15 cellular contexts compared by ENCODE assay signal in genomic region chr5:119343042-119343441, GRCh38. TPM values are rescaled to one million over a fixed set of nuclear protein-coding genes. Genes with fewer than 3 reads are reported as not detected.
DNase-seq lines count a peak whose midpoint lies in the region; ATAC-seq and TF ChIP-seq lines count a peak whose summit lies in the region.
"Had no signal": no experiment of that assay in that cellular context is flagged by ENCODE, and none has a peak within 500 bp of the region (broad histone marks: within the 10 kb centered on the region; RNA-seq: fewer than 3 reads in every experiment).

No MANE protein-coding gene starts in this region.

- H3K36me3 Mint-ChIP-seq in activated CD4-positive, alpha-beta memory T cell treated with anti-CD3 and anti-CD28 coated beads, Interleukin-2, amount 10 ng/mL, durations not matched to agents 7 days and 5 days (ENCODE audit: low read depth), result peaks cover 67% of the 10 kb centered on the region

- intact Hi-C loops in left colon (cut with DNase I, micrococcal nuclease), result no loop called here

- H3K36me3 ChIP-seq in GM06990 (ENCODE audit: control insufficient read depth, insufficient read depth, low read length), result peaks cover 3% of the 10 kb centered on the region
- H3K36me3 ChIP-seq: gastrocnemius medialis had no signal

- peak overlapping the region; percentile 32 for H3K27ac ChIP-seq in AG04450 (ENCODE audit: low read depth, low read length)
- H3K27ac ChIP-seq: gastrocnemius medialis had no signal

- no peak for TF ChIP-seq CTCF in AG04450 (IDR thresholded peaks at IDR 0.05; ENCODE audit: low read depth, low read length)
- no peak for TF ChIP-seq CTCF in GM06990 (IDR thresholded peaks at IDR 0.05; ENCODE audit: insufficient read depth, low read length, poor library complexity, severe bottlenecking)

- no peaks in the 10 kb centered on the region; the same call in 1 of the 2 replicates for H3K9me3 ChIP-seq in AG04450 (ENCODE audit: control insufficient read depth, insufficient read depth, low read length)
- H3K9me3 ChIP-seq: gastrocnemius medialis had no signal

- H3K9me3 Mint-ChIP-seq in activated CD4-positive, alpha-beta memory T cell treated with anti-CD3 and anti-CD28 coated beads, Interleukin-2, amount 10 ng/mL, durations not matched to agents 7 days and 5 days, result no peaks in the 10 kb centered on the region

- DNase-seq in AG04450 (ENCODE audit: low read depth, low spot score), result no peak
- no peak for DNase-seq in GM06990 (ENCODE audit: extremely low read depth, insufficient read length)
- no peak for DNase-seq in activated CD4-positive, alpha-beta memory T cell treated with anti-CD3 and anti-CD28 coated beads, Interleukin-2, amount 10 ng/mL, durations not matched to agents 7 days and 5 days
- no peak for DNase-seq in left colon
- no peak for DNase-seq in DMS79 treated with DMSO at 0.1 percent for 48 hours (lab: John Stamatoyannopoulos, UW)
- DNase-seq in GM03348 (ENCODE audit: low spot score), result no peak
- DNase-seq: AML-193, gastrocnemius medialis, Karpas-422, NCI-H187 treated with DMSO at 0.1 percent for 48 hours, NCI-H526 treated with DMSO at 0.1 percent for 48 hours had no signal

- POLR2A ChIA-PET in AG04450 (lab: Yijun Ruan, JAX), result interaction anchor here (1.0 kb wide), 1 partner anchor 35 kb away, joined by 3 read pairs; no protein-coding TSS in a partner anchor
- POLR2A ChIA-PET in activated CD4-positive, alpha-beta memory T cell treated with anti-CD3 and anti-CD28 coated beads, Interleukin-2, amount 10 ng/mL, durations not matched to agents 7 days and 5 days (lab: Charles Lee), result interaction anchor here (0.8 to 23.6 kb wide), 9 partner anchors 12 to 272 kb away, joined by 3 to 779 read pairs (median 64); partner anchors contain the start of genes DMXL1 and TNFAIP8

- ATAC-seq in left colon (peak; percentile 39), GM18870 (IDR thresholded peaks at IDR 0.05; ENCODE audit: unreplicated experiment) (no peak), HG03045 (IDR thresholded peaks at IDR 0.05; ENCODE audit: unreplicated experiment) (no peak)
- ATAC-seq: gastrocnemius medialis, Right ventricle myocardium inferior had no signal

- H3K27ac Mint-ChIP-seq in activated CD4-positive, alpha-beta memory T cell treated with anti-CD3 and anti-CD28 coated beads, Interleukin-2, amount 10 ng/mL, durations not matched to agents 7 days and 5 days, result peak overlapping the region; percentile 94
- H3K27ac Mint-ChIP-seq: progenitor cell of endocrine pancreas had no signal

- H3K4me3 Mint-ChIP-seq in activated CD4-positive, alpha-beta memory T cell treated with anti-CD3 and anti-CD28 coated beads, Interleukin-2, amount 10 ng/mL, durations not matched to agents 7 days and 5 days, result peak overlapping the region; percentile 77

- no peaks in the 10 kb centered on the region for H3K27me3 Mint-ChIP-seq in activated CD4-positive, alpha-beta memory T cell treated with anti-CD3 and anti-CD28 coated beads, Interleukin-2, amount 10 ng/mL, durations not matched to agents 7 days and 5 days
- H3K27me3 Mint-ChIP-seq: progenitor cell of endocrine pancreas had no signal

- CTCF ChIA-PET in AG04450 (lab: Charles Lee), result interaction anchor here (3.2 kb wide), 1 partner anchor 68 kb away, joined by 11 read pairs; no protein-coding TSS in a partner anchor
- CTCF ChIA-PET in activated CD4-positive, alpha-beta memory T cell treated with anti-CD3 and anti-CD28 coated beads, Interleukin-2, amount 10 ng/mL, durations not matched to agents 7 days and 5 days (lab: Charles Lee), result interaction anchor here (1.0 to 4.7 kb wide), 6 partner anchors 8 to 70 kb away, joined by 3 to 27 read pairs (median 5); partner anchors contain the start of gene TNFAIP8

- H3K4me1 Mint-ChIP-seq in activated CD4-positive, alpha-beta memory T cell treated with anti-CD3 and anti-CD28 coated beads, Interleukin-2, amount 10 ng/mL, durations not matched to agents 7 days and 5 days, result peaks cover 91% of the 10 kb centered on the region

- H3K27me3 ChIP-seq in AG04450 (ENCODE audit: control insufficient read depth, insufficient read depth, low read length), result no peaks in the 10 kb centered on the region
- H3K27me3 ChIP-seq in GM06990 (replicated peaks; ENCODE audit: control insufficient read depth, insufficient read depth, low read length), result no peaks in the 10 kb centered on the region
- H3K27me3 ChIP-seq: gastrocnemius medialis had no signal

- no peak overlapping the region for H3K4me3 ChIP-seq in AG04450 (ENCODE audit: low read depth, low read length)
- peak overlapping the region; percentile 39 for H3K4me3 ChIP-seq in GM06990 (replicated peaks; ENCODE audit: low read depth, low read length)
- H3K4me3 ChIP-seq: gastrocnemius medialis had no signal

RNA-seq across cellular contexts. Expression of gene TNFAIP8, which starts 12.8 kb away (rescaled TPM):
- polyA plus RNA-seq in AG04450 (2011; rRNA removed), result 48.3 and 56.4 TPM in 2 replicates
- 25.1 and 36.2 TPM in 2 replicates for polyA minus RNA-seq in AG04450 (2011; rRNA and poly(A)+ RNA removed)
- 100 to 1,000 TPM; 161 to 163 TPM for total RNA-seq in activated CD4-positive, alpha-beta memory T cell treated with anti-CD3 and anti-CD28 coated beads, Interleukin-2, amount 10 ng/mL, durations not matched to agents 7 days and 5 days
- 10 to 100 TPM in 1 of 2 donors, 1 to 10 TPM in 1; 7.0 to 11.8 TPM for total RNA-seq in left colon

Comparison
In these comparisons a context has a peak if more than half of its experiments do, and no peak if none do; other contexts are left out.
1. RNA of gene TNFAIP8, which starts 12.8 kb away (total RNA-seq): 161 to 163 TPM in activated CD4-positive, alpha-beta memory T cell treated with anti-CD3 and anti-CD28 coated beads, Interleukin-2, amount 10 ng/mL, durations not matched to agents 7 days and 5 days; 7.0 to 11.8 TPM in left colon; every median in the first group is over 10 times any median in the second.